8 cellular contexts compared by ENCODE assay signal in the genomic region with DNA sequence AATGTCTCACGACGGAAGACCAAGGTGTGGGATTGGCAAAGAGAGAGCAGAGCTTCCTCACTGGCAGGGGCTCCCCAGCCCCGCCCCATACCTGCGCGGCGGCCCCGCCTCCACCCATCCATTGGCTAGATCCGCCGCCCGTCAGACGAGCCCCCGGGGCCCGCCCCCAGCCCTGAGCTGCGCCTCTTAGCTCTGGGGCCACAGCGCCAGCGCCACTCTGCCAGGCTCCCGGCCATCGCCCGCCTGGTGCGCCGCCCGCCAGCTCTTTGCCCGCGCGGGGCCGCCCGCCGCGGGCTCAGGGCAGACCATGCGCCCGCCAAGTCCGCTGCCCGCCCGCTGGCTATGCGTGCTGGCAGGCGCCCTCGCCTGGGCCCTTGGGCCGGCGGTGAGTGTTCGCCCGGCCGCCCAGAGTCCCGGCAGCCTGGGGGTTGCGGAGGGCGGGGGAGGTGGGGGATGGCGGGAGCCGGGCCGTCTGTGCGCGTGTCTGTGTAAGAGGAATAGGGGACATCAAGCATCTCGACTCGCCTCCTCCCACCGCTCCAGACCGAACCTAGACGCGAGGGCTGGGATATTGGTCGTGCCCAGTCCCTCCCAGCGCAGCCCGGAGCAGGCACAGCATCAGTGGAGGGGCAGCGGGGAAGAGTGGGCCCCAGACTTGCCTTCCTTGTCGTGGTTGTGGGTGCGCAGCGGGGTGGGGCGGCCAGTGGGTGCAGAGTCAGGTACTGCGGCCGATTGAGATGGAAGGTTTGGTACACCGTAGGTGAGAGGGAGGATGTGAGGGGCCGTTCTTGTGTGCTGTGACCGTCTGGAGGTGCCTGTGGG. TPM values are rescaled to one million over a fixed set of nuclear protein-coding genes. Genes with fewer than 3 reads are reported as not detected.
DNase-seq lines count a peak whose midpoint lies in the region; ATAC-seq and TF ChIP-seq lines count a peak whose summit lies in the region.

A gene with protein sequence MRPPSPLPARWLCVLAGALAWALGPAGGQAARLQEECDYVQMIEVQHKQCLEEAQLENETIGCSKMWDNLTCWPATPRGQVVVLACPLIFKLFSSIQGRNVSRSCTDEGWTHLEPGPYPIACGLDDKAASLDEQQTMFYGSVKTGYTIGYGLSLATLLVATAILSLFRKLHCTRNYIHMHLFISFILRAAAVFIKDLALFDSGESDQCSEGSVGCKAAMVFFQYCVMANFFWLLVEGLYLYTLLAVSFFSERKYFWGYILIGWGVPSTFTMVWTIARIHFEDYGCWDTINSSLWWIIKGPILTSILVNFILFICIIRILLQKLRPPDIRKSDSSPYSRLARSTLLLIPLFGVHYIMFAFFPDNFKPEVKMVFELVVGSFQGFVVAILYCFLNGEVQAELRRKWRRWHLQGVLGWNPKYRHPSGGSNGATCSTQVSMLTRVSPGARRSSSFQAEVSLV (plus strand): TSS at position 215 of the 822 bp plus-strand sequence. CDS start 93 bp downstream, at position 308.

- H3K4me1 Mint-ChIP-seq in naive B cell, result peaks cover 14 to 29% (median 23%) of the 10 kb centered on the region in 3 donors

- ATAC-seq in GM19351 (IDR thresholded peaks at IDR 0.05; ENCODE audit: unreplicated experiment) (peak; percentile 97), HG03469 (IDR thresholded peaks at IDR 0.05; ENCODE audit: unreplicated experiment) (peak; percentile 63), naive B cell (ENCODE audit: low read depth in 2 of 2) (peak; percentile 97)

- DNase-seq in NOMO-1 (lab: John Stamatoyannopoulos, UW; ENCODE audit: unreplicated experiment in 2 of 2), result peak; percentile 71 to 81
- DNase-seq in activated T-cell treated with anti-CD3 and anti-CD28 coated beads for 4 hours, result peak; percentile 90
- DNase-seq in erythroblast (lab: John Stamatoyannopoulos, UW), result peak; percentile 50 to 53
- peak; percentile 93 for DNase-seq in naive B cell
- DNase-seq in stimulated activated CD8-positive, alpha-beta memory T cell treated with anti-CD3 and anti-CD28 coated beads, Interleukin-7, amount 100 ng/mL, for 48 hours (ENCODE audit: extremely low read depth in 1 of 2, low read depth in 1 of 2), result peak; percentile 67 to 84

- no peaks in the 10 kb centered on the region for H3K36me3 Mint-ChIP-seq in naive B cell

- peak within 1 kb of the TSS in 5 of 6 donors; percentile 22 to 82 (median 36) for H3K27ac Mint-ChIP-seq in naive B cell

- no peak for TF ChIP-seq POLR2A in erythroblast (IDR thresholded peaks at IDR 0.05; ENCODE audit: low read length)

- H3K27ac ChIP-seq in C4-2B, result peak within 1 kb of the TSS; percentile 66

- peaks cover 24 to 40% (median 40%) of the 10 kb centered on the region in 3 donors for H3K27me3 Mint-ChIP-seq in naive B cell

- H3K4me3 Mint-ChIP-seq in naive B cell, result peak within 1 kb of the TSS; percentile 83 to 97 (median 94)

- peaks cover 0 to 1% (median 0%) of the 10 kb centered on the region in 7 donors for H3K9me3 Mint-ChIP-seq in naive B cell

- no peak for TF ChIP-seq CTCF in C4-2B (conservative IDR thresholded peaks at IDR 0.05)

RNA-seq across cellular contexts. Expression of the gene that starts here (rescaled TPM):
- 1 to 10 TPM in 2 of 6 donors, under 1 TPM in 3, not detected in 1; 0.57 to 3.0 (median 0.69) TPM for polyA plus RNA-seq in naive B cell (ENCODE audit: low read depth in 6 of 6)

Comparison
In these comparisons a context has a peak if more than half of its experiments do, and no peak if none do; other contexts are left out.
1. Peak in every context shown above with its lines: DNase-seq, ATAC-seq and H3K27ac ChIP-seq.